8 cellular contexts compared by ENCODE assay signal in genomic region chr9:128127990-128128835, GRCh38. TPM values are rescaled to one million over a fixed set of nuclear protein-coding genes. Genes with fewer than 3 reads are reported as not detected.
DNase-seq lines count a peak whose midpoint lies in the region; ATAC-seq and TF ChIP-seq lines count a peak whose summit lies in the region.

No MANE protein-coding gene starts in this region.

- peaks cover 36% of the 10 kb centered on the region for H3K4me1 Mint-ChIP-seq in chondrocyte (ENCODE audit: low read depth)

- H3K4me3 ChIP-seq in AG10803 (ENCODE audit: low read length), result peak overlapping the region; percentile 97

- H3K27me3 Mint-ChIP-seq in chondrocyte (ENCODE audit: low read depth), result peaks cover 9% of the 10 kb centered on the region

- peak; percentile 67 for ATAC-seq in HG03432 (IDR thresholded peaks at IDR 0.05; ENCODE audit: unreplicated experiment)

- TF ChIP-seq CTCF in AG10803 (conservative IDR thresholded peaks at IDR 0.05; ENCODE audit: low read length) (no peak), chondrocyte (IDR thresholded peaks at IDR 0.05) (peak; percentile 9)

- H3K9me3 Mint-ChIP-seq in chondrocyte (ENCODE audit: low read depth), result no peaks in the 10 kb centered on the region

- H3K36me3 Mint-ChIP-seq in chondrocyte (ENCODE audit: low read depth), result no peaks in the 10 kb centered on the region

- peak overlapping the region; percentile 97 for H3K4me3 Mint-ChIP-seq in chondrocyte (ENCODE audit: unreplicated experiment)

- DNase-seq in AG10803 (ENCODE audit: low read depth) (peak; percentile 92), NCI-H446 treated with DMSO at 0.1 percent for 48 hours (lab: John Stamatoyannopoulos, UW) (peak; percentile 65), chondrocyte (ENCODE audit: low spot score) (peak; percentile 93), kidney glomerular epithelial cell (lab: John Stamatoyannopoulos, UW) (peak; percentile 78)
- peak; percentile 72 to 76 for DNase-seq in activated CD4-positive, alpha-beta T cell treated with anti-CD3 and anti-CD28 coated beads for 24 hours (ENCODE audit: low read depth in 2 of 2)
- peak; percentile 76 for DNase-seq in stimulated activated CD4-positive, alpha-beta T cell treated with anti-CD3 and anti-CD28 coated beads, Interleukin-15, amount 100 ng/mL, for 48 hours (ENCODE audit: low read depth in 2 of 2)

- peak overlapping the region; percentile 97 for H3K27ac Mint-ChIP-seq in chondrocyte (ENCODE audit: unreplicated experiment)

- TF ChIP-seq POLR2A in GM19099 (IDR thresholded peaks at IDR 0.05; ENCODE audit: extremely low read depth, insufficient read length, low read depth), result peak; percentile 36

RNA-seq across cellular contexts. Expression of gene PTGES2, which starts 0.7 kb away (rescaled TPM):
- total RNA-seq in chondrocyte, result 43.5 to 53.6 TPM (median 49.3 TPM) in 3 replicates

RNA-seq across cellular contexts. Expression of gene LCN2, which starts 21.0 kb away (rescaled TPM):
- total RNA-seq in chondrocyte, result not detected in 3 replicates

RNA-seq across cellular contexts. Expression of gene BBLN, which starts 31.9 kb away (rescaled TPM):
- total RNA-seq in chondrocyte, result 78.8 to 85.3 TPM (median 80.2 TPM) in 3 replicates

Comparison
In these comparisons a context has a peak if more than half of its experiments do, and no peak if none do; other contexts are left out.
1. Peak in every context shown above with its lines: DNase-seq, ATAC-seq and H3K4me3 ChIP-seq.